Comparison of ENCODE assay signal across 20 cellular contexts in the genomic region with DNA sequence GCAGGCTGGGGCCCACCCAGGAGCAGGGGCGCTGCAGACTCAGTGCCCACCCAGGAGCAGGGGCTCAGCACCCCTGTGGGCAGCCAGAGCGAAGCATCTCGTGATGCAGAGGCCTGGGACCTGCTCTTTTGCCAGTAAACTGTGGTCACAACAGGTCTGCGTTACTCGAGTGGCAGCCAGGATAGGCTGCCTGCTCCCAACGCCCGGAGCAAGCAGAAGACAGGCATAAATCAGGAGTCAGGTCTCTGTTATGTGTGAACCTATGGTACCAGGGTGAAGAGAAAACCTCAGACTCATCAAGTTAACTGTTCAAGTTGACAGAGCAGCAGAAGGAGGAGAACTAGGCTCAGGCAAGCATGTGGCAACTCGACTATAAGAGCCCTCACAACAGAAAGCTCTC.
"Had no signal": no experiment of that assay in that cellular context is flagged by ENCODE, and none has a peak within 500 bp of the region (broad histone marks: within the 10 kb centered on the region; RNA-seq: fewer than 3 reads in every experiment).

No MANE protein-coding gene starts in this region.

- H3K4me3 ChIP-seq: ascending aorta, body of pancreas had no signal

- H3K9me3 ChIP-seq: ascending aorta, body of pancreas had no signal

- ATAC-seq: activated naive CD4-positive, alpha-beta T cell treated with anti-CD3 and anti-CD28 coated beads, Interleukin-2, amount 50 U/mL, for 72 hours; activated naive CD8-positive, alpha-beta T cell treated with anti-CD3 and anti-CD28 coated beads, Interleukin-2, amount 50 U/mL, for 24 hours; body of pancreas; T-cell had no signal

- H3K4me1 Mint-ChIP-seq: activated naive CD8-positive, alpha-beta T cell treated with anti-CD3 and anti-CD28 coated beads, Interleukin-2, amount 50 U/mL, for 24 hours; T-cell had no signal

- DNase-seq: activated CD4-positive, alpha-beta T cell treated with anti-CD3 and anti-CD28 coated beads for 4 hours; activated CD4-positive, alpha-beta T cell treated with anti-CD3 and anti-CD28 coated beads, Interleukin-2, amount 50 U/mL, for 48 hours; activated CD4-positive, CD25-positive, alpha-beta regulatory T cell; activated naive CD8-positive, alpha-beta T cell treated with anti-CD3 and anti-CD28 coated beads, Interleukin-2, amount 50 U/mL, for 24 hours; amniotic stem cell; body of pancreas; IMR-90; Kasumi-1; KBM-7; NCI-H1694; NCI-H2029 treated with DMSO at 0.1 percent for 48 hours; NCI-H345; NCI-H510A; NCI-H526 treated with DMSO at 0.1 percent for 48 hours; NCI-H82; SIG-M5; T-cell had no signal

- H3K27me3 ChIP-seq: ascending aorta, body of pancreas had no signal

- H3K9me3 Mint-ChIP-seq: activated naive CD4-positive, alpha-beta T cell treated with anti-CD3 and anti-CD28 coated beads, Interleukin-2, amount 50 U/mL, for 72 hours; activated naive CD8-positive, alpha-beta T cell treated with anti-CD3 and anti-CD28 coated beads, Interleukin-2, amount 50 U/mL, for 24 hours; T-cell had no signal

- H3K4me3 Mint-ChIP-seq: activated naive CD8-positive, alpha-beta T cell treated with anti-CD3 and anti-CD28 coated beads, Interleukin-2, amount 50 U/mL, for 24 hours; T-cell had no signal

- H3K27ac Mint-ChIP-seq: activated naive CD8-positive, alpha-beta T cell treated with anti-CD3 and anti-CD28 coated beads, Interleukin-2, amount 50 U/mL, for 24 hours had no signal

- H3K27ac ChIP-seq: ascending aorta, body of pancreas, VCaP had no signal

- H3K27me3 Mint-ChIP-seq: activated naive CD8-positive, alpha-beta T cell treated with anti-CD3 and anti-CD28 coated beads, Interleukin-2, amount 50 U/mL, for 24 hours; T-cell had no signal

- H3K4me1 ChIP-seq: body of pancreas had no signal
